8 cellular contexts compared by ENCODE assay signal in genomic region chr19:13102666-13103584, GRCh38. TPM values are rescaled to one million over a fixed set of nuclear protein-coding genes. Genes with fewer than 3 reads are reported as not detected.
A peak's percentile ranks its signal among the peaks of the same experiment; 100 is the strongest.
DNase-seq lines count a peak whose midpoint lies in the region; ATAC-seq and TF ChIP-seq lines count a peak whose summit lies in the region.

Gene LYL1, minus strand, starts transcription at chr19:13102858. Its CDS starts 1,687 bp downstream, at chr19:13101171.

- peaks cover 24 to 71% (median 34%) of the 10 kb centered on the region in 3 donors for H3K4me1 ChIP-seq in esophagus squamous epithelium

- intact Hi-C loops in activated CD4-positive, alpha-beta T cell treated with anti-CD3 and anti-CD28 coated beads, Interleukin-2, amount 10 ng/mL, durations not matched to agents 24 days and 14 days (cut with micrococcal nuclease): loop anchor here (5.0 kb wide), 1 partner anchor 49 kb away; the partner anchor contains the start of genes IER2 and STX10
- intact Hi-C loops in esophagus squamous epithelium (cut with DNase I) (no loop called here), natural killer cell (cut with micrococcal nuclease) (loop anchor here (2.0 to 5.0 kb wide), 3 partner anchors 14 to 316 kb away; partner anchors contain the start of genes IER2, STX10 and TRMT1)

- peaks cover 22% of the 10 kb centered on the region for H3K36me3 Mint-ChIP-seq in activated CD4-positive, alpha-beta T cell treated with anti-CD3 and anti-CD28 coated beads, Interleukin-2, amount 10 ng/mL, durations not matched to agents 24 days and 14 days (ENCODE audit: low read depth)
- no peaks in the 10 kb centered on the region for H3K36me3 Mint-ChIP-seq in natural killer cell

- H3K27ac Mint-ChIP-seq in activated CD4-positive, alpha-beta T cell treated with anti-CD3 and anti-CD28 coated beads, Interleukin-2, amount 10 ng/mL, durations not matched to agents 24 days and 14 days: peak within 1 kb of the TSS; percentile 20
- peak within 1 kb of the TSS in 1 of 2 donors; percentile 69 for H3K27ac Mint-ChIP-seq in natural killer cell

- peak within 1 kb of the TSS; percentile 61 to 94 (median 92) for H3K27ac ChIP-seq in esophagus squamous epithelium

- peak; percentile 42 for ATAC-seq in HG03139 (IDR thresholded peaks at IDR 0.05; ENCODE audit: unreplicated experiment)
- ATAC-seq in natural killer cell: peak; percentile 6 to 75 (median 7)

- H3K4me3 Mint-ChIP-seq in activated CD4-positive, alpha-beta T cell treated with anti-CD3 and anti-CD28 coated beads, Interleukin-2, amount 10 ng/mL, durations not matched to agents 24 days and 14 days: peak within 1 kb of the TSS; percentile 69
- H3K4me3 Mint-ChIP-seq in natural killer cell: peak within 1 kb of the TSS; percentile 68

- peak in 1 of 6 experiments; percentile 17 for TF ChIP-seq CTCF in esophagus squamous epithelium (IDR thresholded peaks at IDR 0.05)
- no peak for TF ChIP-seq CTCF in natural killer cell (IDR thresholded peaks at IDR 0.05)

- H3K4me3 ChIP-seq in esophagus squamous epithelium: peak within 1 kb of the TSS; percentile 23 to 65 (median 50)

- H3K27me3 ChIP-seq in esophagus squamous epithelium: peaks cover 0 to 2% (median 0%) of the 10 kb centered on the region in 4 donors

- peaks cover 7% of the 10 kb centered on the region for H3K27me3 Mint-ChIP-seq in activated CD4-positive, alpha-beta T cell treated with anti-CD3 and anti-CD28 coated beads, Interleukin-2, amount 10 ng/mL, durations not matched to agents 24 days and 14 days
- peaks cover 0 to 8% of the 10 kb centered on the region in 2 donors for H3K27me3 Mint-ChIP-seq in natural killer cell (ENCODE audit: low read depth in 2 of 2)

- TF ChIP-seq POLR2A in esophagus squamous epithelium (IDR thresholded peaks at IDR 0.05): peak in 2 of 4 donors; percentile 18 to 25

- peaks cover 38% of the 10 kb centered on the region for H3K4me1 Mint-ChIP-seq in activated CD4-positive, alpha-beta T cell treated with anti-CD3 and anti-CD28 coated beads, Interleukin-2, amount 10 ng/mL, durations not matched to agents 24 days and 14 days
- peaks cover 18 to 56% of the 10 kb centered on the region in 2 donors for H3K4me1 Mint-ChIP-seq in natural killer cell

- peak; percentile 76 for DNase-seq in activated CD4-positive, alpha-beta T cell treated with anti-CD3 and anti-CD28 coated beads, Interleukin-2, amount 10 ng/mL, durations not matched to agents 24 days and 14 days
- DNase-seq in activated CD4-positive, alpha-beta T cell treated with anti-CD3 and anti-CD28 coated beads, Interleukin-2, amount 50 U/mL, for 4 hours: no peak
- peak; percentile 98 for DNase-seq in UCSD-AML1 (lab: John Stamatoyannopoulos, UW; ENCODE audit: unreplicated experiment)
- no peak for DNase-seq in esophagus squamous epithelium (lab: John Stamatoyannopoulos, UW)
- no peak for DNase-seq in natural killer cell
- no peak for DNase-seq in OCI-M2 (lab: John Stamatoyannopoulos, UW; ENCODE audit: unreplicated experiment)
- DNase-seq in NCI-H510A (lab: John Stamatoyannopoulos, UW): no peak

- H3K9me3 Mint-ChIP-seq in activated CD4-positive, alpha-beta T cell treated with anti-CD3 and anti-CD28 coated beads, Interleukin-2, amount 10 ng/mL, durations not matched to agents 24 days and 14 days: no peaks in the 10 kb centered on the region
- peaks cover 3% of the 10 kb centered on the region in 2 donors for H3K9me3 Mint-ChIP-seq in natural killer cell

- 17 to 20% methylated on average over 1 to 2 of the region's 47 CpGs for WGBS in esophagus squamous epithelium, 2 donors

- H3K36me3 ChIP-seq in esophagus squamous epithelium: peaks cover 0 to 27% (median 0%) of the 10 kb centered on the region in 3 donors

- no peaks in the 10 kb centered on the region for H3K9me3 ChIP-seq in esophagus squamous epithelium

RNA-seq across cellular contexts. Expression of gene LYL1, which starts in this region (rescaled TPM):
- 2.1 and 2.4 TPM in 2 replicates for total RNA-seq in activated CD4-positive, alpha-beta T cell treated with anti-CD3 and anti-CD28 coated beads, Interleukin-2, amount 10 ng/mL, durations not matched to agents 24 days and 14 days
- 10 to 100 TPM in 1 of 4 donors, 1 to 10 TPM in 3; 2.1 to 13.0 (median 3.9) TPM for total RNA-seq in esophagus squamous epithelium
- 1 to 10 TPM; 2.0 to 7.7 (median 6.7) TPM for total RNA-seq in natural killer cell

Comparison
In these comparisons a context has a peak if more than half of its experiments do, and no peak if none do; other contexts are left out.
1. DNase-seq: peak in activated CD4-positive, alpha-beta T cell treated with anti-CD3 and anti-CD28 coated beads, Interleukin-2, amount 10 ng/mL, durations not matched to agents 24 days and 14 days (single experiment) and UCSD-AML1 (single experiment); none in activated CD4-positive, alpha-beta T cell treated with anti-CD3 and anti-CD28 coated beads, Interleukin-2, amount 50 U/mL, for 4 hours (0 of 2), esophagus squamous epithelium (single experiment), natural killer cell (single experiment), OCI-M2 (single experiment) and NCI-H510A (single experiment).